16 cellular contexts compared by ENCODE assay signal in genomic region chr14:99407416-99407815, GRCh38.
DNase-seq lines count a peak whose midpoint lies in the region; ATAC-seq and TF ChIP-seq lines count a peak whose summit lies in the region.
"Had no signal": no experiment of that assay in that cellular context is flagged by ENCODE, and none has a peak within 500 bp of the region (broad histone marks: within the 10 kb centered on the region; RNA-seq: fewer than 3 reads in every experiment).

No MANE protein-coding gene starts in this region.

- H3K27ac Mint-ChIP-seq in activated naive CD8-positive, alpha-beta T cell, result peak overlapping the region; percentile 50
- no peak overlapping the region for H3K27ac Mint-ChIP-seq in activated naive CD8-positive, alpha-beta T cell treated with anti-CD3 and anti-CD28 coated beads for 36 hours
- H3K27ac Mint-ChIP-seq in activated CD8-positive, alpha-beta T cell treated with anti-CD3 and anti-CD28 coated beads, Interleukin-2, amount 10 ng/mL, durations not matched to agents 7 days and 5 days, result peak overlapping the region; percentile 3
- H3K27ac Mint-ChIP-seq in memory B cell, result peak overlapping the region; percentile 67

- no peak for TF ChIP-seq EP300 in upper lobe of left lung (IDR thresholded peaks at IDR 0.05)

- peaks cover 8% of the 10 kb centered on the region for H3K4me1 Mint-ChIP-seq in activated naive CD8-positive, alpha-beta T cell (ENCODE audit: low read depth)
- peaks cover 7% of the 10 kb centered on the region for H3K4me1 Mint-ChIP-seq in activated naive CD8-positive, alpha-beta T cell treated with anti-CD3 and anti-CD28 coated beads for 36 hours
- peaks cover 9% of the 10 kb centered on the region for H3K4me1 Mint-ChIP-seq in activated CD8-positive, alpha-beta T cell treated with anti-CD3 and anti-CD28 coated beads, Interleukin-2, amount 10 ng/mL, durations not matched to agents 7 days and 5 days (ENCODE audit: low read depth)
- H3K4me1 Mint-ChIP-seq in memory B cell, result peaks cover 3% of the 10 kb centered on the region

- CTCF ChIA-PET in activated CD8-positive, alpha-beta T cell treated with anti-CD3 and anti-CD28 coated beads, Interleukin-2, amount 10 ng/mL, durations not matched to agents 7 days and 5 days (lab: Charles Lee), result interaction anchor here (0.8 to 1.4 kb wide), 3 partner anchors 8 to 18 kb away, joined by 3 to 11 read pairs (median 6); no protein-coding TSS in a partner anchor

- 81 to 88% methylated on average over 11 of the region's 11 CpGs for WGBS in upper lobe of left lung, 2 donors

- H3K4me3 Mint-ChIP-seq in activated naive CD8-positive, alpha-beta T cell, result no peak overlapping the region
- no peak overlapping the region for H3K4me3 Mint-ChIP-seq in activated naive CD8-positive, alpha-beta T cell treated with anti-CD3 and anti-CD28 coated beads for 36 hours
- H3K4me3 Mint-ChIP-seq in activated CD8-positive, alpha-beta T cell treated with anti-CD3 and anti-CD28 coated beads, Interleukin-2, amount 10 ng/mL, durations not matched to agents 7 days and 5 days, result no peak overlapping the region
- no peak overlapping the region for H3K4me3 Mint-ChIP-seq in memory B cell

- H3K36me3 ChIP-seq in upper lobe of left lung (peaks cover 15 to 76% (median 31%) of the 10 kb centered on the region in 4 donors), tibial artery (peaks cover 15 to 74% (median 72%) of the 10 kb centered on the region in 3 donors)

- DNase-seq in activated naive CD8-positive, alpha-beta T cell treated with anti-CD3 and anti-CD28 coated beads for 36 hours, result no peak
- no peak for DNase-seq in activated CD8-positive, alpha-beta T cell treated with anti-CD3 and anti-CD28 coated beads, Interleukin-2, amount 10 ng/mL, durations not matched to agents 7 days and 5 days
- DNase-seq in memory B cell (ENCODE audit: low spot score in 2 of 2), result no peak
- no peak for DNase-seq in upper lobe of left lung
- DNase-seq in retina, result no peak
- DNase-seq in tibial artery, result no peak
- DNase-seq: CD8-positive, alpha-beta memory T cell; H7; NCI-H187; NCI-H2107; NCI-H2227 treated with DMSO at 0.1 percent for 48 hours; NCI-H524 treated with DMSO at 0.1 percent for 48 hours; PC-9; SJCRH30 had no signal

- no peaks in the 10 kb centered on the region for H3K9me3 Mint-ChIP-seq in activated naive CD8-positive, alpha-beta T cell (ENCODE audit: low read depth)
- no peaks in the 10 kb centered on the region for H3K9me3 Mint-ChIP-seq in activated naive CD8-positive, alpha-beta T cell treated with anti-CD3 and anti-CD28 coated beads for 36 hours
- H3K9me3 Mint-ChIP-seq in activated CD8-positive, alpha-beta T cell treated with anti-CD3 and anti-CD28 coated beads, Interleukin-2, amount 10 ng/mL, durations not matched to agents 7 days and 5 days (ENCODE audit: insufficient read depth), result no peaks in the 10 kb centered on the region
- no peaks in the 10 kb centered on the region for H3K9me3 Mint-ChIP-seq in memory B cell
- H3K9me3 Mint-ChIP-seq: CD8-positive, alpha-beta memory T cell had no signal

- peak overlapping the region in 3 of 4 donors; percentile 20 to 63 (median 38) for H3K27ac ChIP-seq in upper lobe of left lung
- H3K27ac ChIP-seq in tibial artery, result no peak overlapping the region
- H3K27ac ChIP-seq: PC-9, SJCRH30 had no signal

- intact Hi-C loops in tibial artery (cut with DNase I; ENCODE audit: low total_unique reads), result no loop called here

- TF ChIP-seq CTCF in upper lobe of left lung (IDR thresholded peaks at IDR 0.05) (no peak), tibial artery (IDR thresholded peaks at IDR 0.05) (no peak)

- H3K9me3 ChIP-seq in upper lobe of left lung (no peaks in the 10 kb centered on the region), tibial artery (no peaks in the 10 kb centered on the region)
- H3K9me3 ChIP-seq: SJCRH30 had no signal

- no peak for TF ChIP-seq POLR2A in upper lobe of left lung (IDR thresholded peaks at IDR 0.05)

- no peaks in the 10 kb centered on the region for H3K27me3 ChIP-seq in upper lobe of left lung
- H3K27me3 ChIP-seq in tibial artery, result no peaks in the 10 kb centered on the region
- H3K27me3 ChIP-seq: SJCRH30 had no signal

- POLR2A ChIA-PET in activated CD8-positive, alpha-beta T cell treated with anti-CD3 and anti-CD28 coated beads, Interleukin-2, amount 10 ng/mL, durations not matched to agents 7 days and 5 days (lab: Charles Lee), result no interaction called here

- peaks cover 0 to 23% (median 11%) of the 10 kb centered on the region in 4 donors for H3K4me1 ChIP-seq in upper lobe of left lung
- no peaks in the 10 kb centered on the region for H3K4me1 ChIP-seq in tibial artery
- H3K4me1 ChIP-seq: SJCRH30 had no signal

- peaks cover 5% of the 10 kb centered on the region for H3K36me3 Mint-ChIP-seq in activated naive CD8-positive, alpha-beta T cell
- peaks cover 10% of the 10 kb centered on the region for H3K36me3 Mint-ChIP-seq in activated naive CD8-positive, alpha-beta T cell treated with anti-CD3 and anti-CD28 coated beads for 36 hours
- peaks cover 36% of the 10 kb centered on the region for H3K36me3 Mint-ChIP-seq in activated CD8-positive, alpha-beta T cell treated with anti-CD3 and anti-CD28 coated beads, Interleukin-2, amount 10 ng/mL, durations not matched to agents 7 days and 5 days (ENCODE audit: low read depth)
- peaks cover 30% of the 10 kb centered on the region for H3K36me3 Mint-ChIP-seq in memory B cell

- no peaks in the 10 kb centered on the region for H3K27me3 Mint-ChIP-seq in activated naive CD8-positive, alpha-beta T cell
- H3K27me3 Mint-ChIP-seq in activated naive CD8-positive, alpha-beta T cell treated with anti-CD3 and anti-CD28 coated beads for 36 hours, result no peaks in the 10 kb centered on the region
- H3K27me3 Mint-ChIP-seq in activated CD8-positive, alpha-beta T cell treated with anti-CD3 and anti-CD28 coated beads, Interleukin-2, amount 10 ng/mL, durations not matched to agents 7 days and 5 days (ENCODE audit: low read depth), result no peaks in the 10 kb centered on the region
- no peaks in the 10 kb centered on the region for H3K27me3 Mint-ChIP-seq in memory B cell
- H3K27me3 Mint-ChIP-seq: CD8-positive, alpha-beta memory T cell had no signal

- ATAC-seq in activated CD8-positive, alpha-beta T cell treated with anti-CD3 and anti-CD28 coated beads, Interleukin-2, amount 10 ng/mL, durations not matched to agents 7 days and 5 days, result no peak
- ATAC-seq in memory B cell (ENCODE audit: low read depth), result no peak
- no peak for ATAC-seq in upper lobe of left lung (ENCODE audit: low FRiP score in 2 of 2)
- no peak for ATAC-seq in HG03159 (IDR thresholded peaks at IDR 0.05; ENCODE audit: unreplicated experiment)

- no peak overlapping the region for H3K4me3 ChIP-seq in upper lobe of left lung
- H3K4me3 ChIP-seq in tibial artery, result no peak overlapping the region
- H3K4me3 ChIP-seq: PC-9, SJCRH30 had no signal

Comparison
In these comparisons a context has a peak if more than half of its experiments do, and no peak if none do; other contexts are left out.
1. H3K27ac ChIP-seq: peak in upper lobe of left lung (3 of 4); none in tibial artery (0 of 2).